In genomic region chr18:68623342-68623741, GRCh38 we compare ENCODE assay signal across 8 cellular contexts.
DNase-seq lines count a peak whose midpoint lies in the region; ATAC-seq and TF ChIP-seq lines count a peak whose summit lies in the region.

No MANE protein-coding gene starts in this region.

- no peak overlapping the region for H3K4me3 ChIP-seq in fibroblast of the aortic adventitia (ENCODE audit: low read depth, low read length)

- DNase-seq in activated CD4-positive, alpha-beta T cell treated with anti-CD3 and anti-CD28 coated beads for 48 hours: peak; percentile 30
- DNase-seq in activated CD4-positive, alpha-beta T cell treated with anti-CD3 and anti-CD28 coated beads for 1 hour: no peak
- peak; percentile 50 for DNase-seq in NCI-H2107 (lab: John Stamatoyannopoulos, UW)
- peak; percentile 89 for DNase-seq in fibroblast of the aortic adventitia (ENCODE audit: low read depth)
- peak; percentile 83 for DNase-seq in pons (ENCODE audit: low spot score)

- H3K27ac ChIP-seq in VCaP: peak overlapping the region; percentile 20; the same call in 1 of the 2 replicates

- peak; percentile 88 for TF ChIP-seq CTCF in VCaP (conservative IDR thresholded peaks at IDR 0.05)
- TF ChIP-seq CTCF in fibroblast of the aortic adventitia (IDR thresholded peaks at IDR 0.05; ENCODE audit: insufficient read depth, low read length): peak; percentile 92

- peak; percentile 76 for ATAC-seq in HG02642 (IDR thresholded peaks at IDR 0.05; ENCODE audit: poor library complexity, unreplicated experiment)
- ATAC-seq in GM19035 (IDR thresholded peaks at IDR 0.05; ENCODE audit: unreplicated experiment): no peak
